In genomic region chr17:7716901-7717755, GRCh38 we compare ENCODE assay signal across 8 cellular contexts. TPM values are rescaled to one million over a fixed set of nuclear protein-coding genes. Genes with fewer than 3 reads are reported as not detected.
DNase-seq lines count a peak whose midpoint lies in the region; ATAC-seq and TF ChIP-seq lines count a peak whose summit lies in the region.

DNAH2 (plus strand) TSS chr17:7717744; CDS start chr17:7719735, 1,991 bp downstream.

- H2BK5ac ChIP-seq in mesendoderm (ENCODE audit: low read length) = peak within 1 kb of the TSS; percentile 35

- peaks cover 50% of the 10 kb centered on the region for H3K27me3 ChIP-seq in AG04450 (ENCODE audit: control insufficient read depth, insufficient read depth, low read length)
- H3K27me3 ChIP-seq in mesendoderm (ENCODE audit: insufficient read depth, low read length, poor library complexity) = no peaks in the 10 kb centered on the region

- H3K27ac Mint-ChIP-seq in stimulated activated effector memory CD8-positive, alpha-beta T cell treated with anti-CD3 and anti-CD28 coated beads, Interleukin-12 subunit alpha, Interleukin-12 subunit beta, amount 100 ng/mL, for 72 hours = peak within 1 kb of the TSS; percentile 26

- no peak within 1 kb of the TSS for H2AK5ac ChIP-seq in mesendoderm (ENCODE audit: low read length)

- in situ Hi-C loops in GM13977 (cut with MboI; ENCODE audit: low pct_unique_long_range_greater_than_20kb, low sequenced_read_pairs, unreplicated experiment) = no loop called here

- peak within 1 kb of the TSS; percentile 83 for H3K18ac ChIP-seq in mesendoderm (ENCODE audit: low read length)

- peak; percentile 82 for DNase-seq in AG04450 (ENCODE audit: low read depth, low spot score)
- peak; percentile 82 for DNase-seq in GM13977 (ENCODE audit: low spot score)
- DNase-seq in NCI-H2196 (lab: John Stamatoyannopoulos, UW; ENCODE audit: unreplicated experiment) = peak; percentile 83
- peak; percentile 29 to 52 (median 44) for DNase-seq in activated CD8-positive, alpha-beta memory T cell treated with anti-CD3 and anti-CD28 coated beads for 48 hours (ENCODE audit: low read depth in 2 of 3, low spot score in 2 of 3)
- peak; percentile 27 for DNase-seq in epithelial cell of prostate (ENCODE audit: low read depth, low spot score)
- DNase-seq in mesendoderm = peak; percentile 97
- DNase-seq in stimulated activated effector memory CD8-positive, alpha-beta T cell treated with anti-CD3 and anti-CD28 coated beads, Interleukin-12 subunit alpha, Interleukin-12 subunit beta, amount 100 ng/mL, for 72 hours (ENCODE audit: low spot score in 2 of 2) = peak; percentile 49 to 78

- no peak within 1 kb of the TSS for H4K8ac ChIP-seq in mesendoderm (ENCODE audit: low read depth, low read length)

- POLR2A ChIA-PET in AG04450 (lab: Yijun Ruan, JAX) = interaction anchor here (0.6 to 1.0 kb wide), 3 partner anchors 12 to 444 kb away, joined by 4 to 10 read pairs (median 5); partner anchors contain the start of gene EFNB3

- H3K79me2 ChIP-seq in mesendoderm (ENCODE audit: control insufficient read depth, insufficient read depth, low read length) = no peaks in the 10 kb centered on the region

- H3K4me1 Mint-ChIP-seq in stimulated activated effector memory CD8-positive, alpha-beta T cell treated with anti-CD3 and anti-CD28 coated beads, Interleukin-12 subunit alpha, Interleukin-12 subunit beta, amount 100 ng/mL, for 72 hours = peaks cover 25% of the 10 kb centered on the region

- H3K79me1 ChIP-seq in mesendoderm (ENCODE audit: low read length) = no peaks in the 10 kb centered on the region

- TF ChIP-seq CTCF in AG04450 (IDR thresholded peaks at IDR 0.05; ENCODE audit: low read depth, low read length) (peak; percentile 45), GM13977 (IDR thresholded peaks at IDR 0.05; ENCODE audit: extremely low read depth, insufficient read depth, missing control alignments) (peak; percentile 58)

- H3K4me3 ChIP-seq in AG04450 (ENCODE audit: low read depth, low read length) (peak within 1 kb of the TSS; percentile 74), mesendoderm (ENCODE audit: low read length) (peak within 1 kb of the TSS; percentile 53)

- no peak within 1 kb of the TSS for H3K4ac ChIP-seq in mesendoderm (ENCODE audit: low read depth, low read length)

- no peaks in the 10 kb centered on the region for H3K36me3 ChIP-seq in mesendoderm (ENCODE audit: control insufficient read depth, insufficient read depth, low read length)

- peak within 1 kb of the TSS; percentile 69 for H3K4me2 ChIP-seq in mesendoderm (ENCODE audit: low read length)

- H3K27ac ChIP-seq in AG04450 (ENCODE audit: low read depth, low read length) = peak within 1 kb of the TSS; percentile 11
- H3K27ac ChIP-seq in epithelial cell of prostate = peak within 1 kb of the TSS; percentile 14
- peak within 1 kb of the TSS; percentile 55 for H3K27ac ChIP-seq in mesendoderm (ENCODE audit: low read depth, low read length)

- peak within 1 kb of the TSS; percentile 78 for H3K4me3 Mint-ChIP-seq in stimulated activated effector memory CD8-positive, alpha-beta T cell treated with anti-CD3 and anti-CD28 coated beads, Interleukin-12 subunit alpha, Interleukin-12 subunit beta, amount 100 ng/mL, for 72 hours

- peak; percentile 85 for ATAC-seq in stimulated activated effector memory CD8-positive, alpha-beta T cell treated with anti-CD3 and anti-CD28 coated beads, Interleukin-12 subunit alpha, Interleukin-12 subunit beta, amount 100 ng/mL, for 72 hours
- no peak for ATAC-seq in GM21367 (IDR thresholded peaks at IDR 0.05; ENCODE audit: unreplicated experiment)

- peaks cover 7% of the 10 kb centered on the region for H3K4me1 ChIP-seq in mesendoderm (ENCODE audit: control insufficient read depth, low read depth, low read length)

- no peaks in the 10 kb centered on the region for H3K9me3 Mint-ChIP-seq in stimulated activated effector memory CD8-positive, alpha-beta T cell treated with anti-CD3 and anti-CD28 coated beads, Interleukin-12 subunit alpha, Interleukin-12 subunit beta, amount 100 ng/mL, for 72 hours

- no peaks in the 10 kb centered on the region for H3K9me3 ChIP-seq in AG04450 (ENCODE audit: control insufficient read depth, insufficient read depth, low read length)

- no peak within 1 kb of the TSS for H4K5ac ChIP-seq in mesendoderm (ENCODE audit: low read length)

- no peak within 1 kb of the TSS for H3K23ac ChIP-seq in mesendoderm (ENCODE audit: low read length)

- CTCF ChIA-PET in AG04450 (lab: Charles Lee) = interaction anchor here (0.6 to 1.4 kb wide), 11 partner anchors 8 to 502 kb away, joined by 3 to 7 read pairs (median 4); partner anchors contain the start of genes TP53 and WRAP53

- H2BK120ac ChIP-seq in mesendoderm (ENCODE audit: low read depth, low read length) = no peak within 1 kb of the TSS

- no peak within 1 kb of the TSS for H2BK15ac ChIP-seq in mesendoderm (replicated peaks; ENCODE audit: low read depth)

- peaks cover 8% of the 10 kb centered on the region for H3K36me3 Mint-ChIP-seq in stimulated activated effector memory CD8-positive, alpha-beta T cell treated with anti-CD3 and anti-CD28 coated beads, Interleukin-12 subunit alpha, Interleukin-12 subunit beta, amount 100 ng/mL, for 72 hours

- peak within 1 kb of the TSS; percentile 89 for H3K9ac ChIP-seq in mesendoderm (ENCODE audit: low read length)

- no CpG with 5 or more reads among the region's 64 CpGs for WGBS in mesendoderm (ENCODE audit: extremely low coverage, insufficient coverage, low lambda C conversion rate)

- H3K56ac ChIP-seq in mesendoderm (ENCODE audit: low read length) = peak within 1 kb of the TSS; percentile 91

RNA-seq across cellular contexts. Expression of gene DNAH2, which starts in this region (rescaled TPM):
- 0.04 and 0.06 TPM in 2 replicates for polyA plus RNA-seq in AG04450 (2011; rRNA removed)
- 0.09 TPM in 2 replicates for polyA minus RNA-seq in AG04450 (2011; rRNA and poly(A)+ RNA removed)
- 0.03 TPM for polyA plus RNA-seq in mesendoderm (2013, experiment 1 of 2)
- 0.06 TPM for polyA plus RNA-seq in mesendoderm (2013, experiment 2 of 2)

Comparison
In these comparisons a context has a peak if more than half of its experiments do, and no peak if none do; other contexts are left out.
1. Peak in DNase-seq, H3K4me3 ChIP-seq and H3K27ac ChIP-seq in AG04450; RNA of the gene not detected or under 1 TPM.
2. DNase-seq: peak in every context shown above with its lines; median percentile 97 in mesendoderm; 83 in NCI-H2196; 82 in AG04450; 82 in GM13977; 64 in stimulated activated effector memory CD8-positive, alpha-beta T cell treated with anti-CD3 and anti-CD28 coated beads, Interleukin-12 subunit alpha, Interleukin-12 subunit beta, amount 100 ng/mL, for 72 hours; 44 in activated CD8-positive, alpha-beta memory T cell treated with anti-CD3 and anti-CD28 coated beads for 48 hours; 27 in epithelial cell of prostate.